Comparison of ENCODE assay signal across 21 cellular contexts in the genomic region with DNA sequence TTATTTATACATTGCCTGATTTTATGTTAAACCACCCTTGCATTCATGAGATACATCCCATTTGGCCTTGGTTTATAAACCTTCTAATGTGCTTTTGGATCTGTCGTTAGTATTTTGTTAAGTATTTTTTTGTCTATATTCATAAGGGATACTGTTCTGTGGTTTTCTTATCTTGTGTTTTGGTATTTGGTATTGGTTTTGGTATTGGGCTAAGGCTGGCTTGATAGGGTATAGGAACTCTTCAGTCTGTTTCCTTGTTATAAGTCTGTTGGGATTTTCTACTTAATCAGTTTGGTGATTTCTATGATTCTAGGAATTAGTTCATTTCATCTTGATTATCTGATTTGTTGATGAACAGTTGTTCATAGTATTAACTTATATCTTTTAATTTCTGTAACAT. TPM values are rescaled to one million over a fixed set of nuclear protein-coding genes. Genes with fewer than 3 reads are reported as not detected.
DNase-seq lines count a peak whose midpoint lies in the region; ATAC-seq, FAIRE-seq and TF ChIP-seq lines count a peak whose summit lies in the region.
"Had no signal": no experiment of that assay in that cellular context is flagged by ENCODE, and none has a peak within 500 bp of the region (broad histone marks: within the 10 kb centered on the region; RNA-seq: fewer than 3 reads in every experiment).

No MANE protein-coding gene starts in this region.

- H3K36me3 Mint-ChIP-seq in T-helper 17 cell (ENCODE audit: low read depth): peaks cover 12% of the 10 kb centered on the region

- TF ChIP-seq CTCF in colonic mucosa (IDR thresholded peaks at IDR 0.05) (no peak), tibial artery (IDR thresholded peaks at IDR 0.05) (no peak)

- intact Hi-C loops in colonic mucosa (cut with DNase I) (no loop called here), tibial artery (cut with DNase I; ENCODE audit: low total_unique reads) (no loop called here)

- H3K4me1 ChIP-seq in small intestine (ENCODE audit: control insufficient read depth in 2 of 2, insufficient read depth in 1 of 2, low read depth in 1 of 2, low read length in 1 of 2) (no peaks in the 10 kb centered on the region), colonic mucosa (no peaks in the 10 kb centered on the region), tibial artery (no peaks in the 10 kb centered on the region)
- H3K4me1 ChIP-seq: A549, BLaER1 had no signal

- H3K9me3 ChIP-seq in T-helper 17 cell (ENCODE audit: control insufficient read depth, low read length, poor library complexity, severe bottlenecking) (no peaks in the 10 kb centered on the region), small intestine (ENCODE audit: control insufficient read depth, low read depth) (no peaks in the 10 kb centered on the region), colonic mucosa (no peaks in the 10 kb centered on the region), tibial artery (no peaks in the 10 kb centered on the region)
- H3K9me3 ChIP-seq: A549, BLaER1 had no signal

- DNase-seq in GM18507 (ENCODE audit: extremely low spot score, insufficient read length, low read depth): no peak
- no peak for DNase-seq in T-helper 17 cell
- DNase-seq in small intestine: no peak
- no peak for DNase-seq in colonic mucosa
- no peak for DNase-seq in NK-92 treated with Interleukin-12 subunit alpha and Interleukin-12 subunit beta, amount 100 ng/mL, for 24 hours (lab: John Stamatoyannopoulos, UW)
- no peak for DNase-seq in tibial artery
- DNase-seq: CD8-positive, alpha-beta memory T cell; COR-L47; DMS 273 treated with DMSO at 0.1 percent for 48 hours; DMS53; DND-41; EL; HCEC 1CT had no signal

- H3K4me3 ChIP-seq in small intestine (ENCODE audit: low read depth in 1 of 2, low read length in 2 of 2) (no peak overlapping the region), colonic mucosa (no peak overlapping the region), tibial artery (no peak overlapping the region)
- H3K4me3 ChIP-seq: A549, BLaER1, GM23338 had no signal

- H3K27me3 ChIP-seq in small intestine (ENCODE audit: control insufficient read depth in 2 of 2, insufficient read depth in 2 of 2, low read length in 2 of 2) (no peaks in the 10 kb centered on the region), colonic mucosa (no peaks in the 10 kb centered on the region), tibial artery (no peaks in the 10 kb centered on the region)
- H3K27me3 ChIP-seq: BLaER1 had no signal

- peak; percentile 9 for FAIRE-seq in A204.1 (lab: Jason Lieb, UNC)
- peak; percentile 59 for FAIRE-seq in GM18507 (lab: Jason Lieb, UNC)
- FAIRE-seq in small intestine (lab: Jason Lieb, UNC): peak; percentile 59
- FAIRE-seq: A549, GM12891, H54 had no signal

- no peak overlapping the region for H3K4me3 Mint-ChIP-seq in T-helper 17 cell
- H3K4me3 Mint-ChIP-seq: CD14-positive monocyte; CD8-positive, alpha-beta memory T cell; GM23338 had no signal

- H3K27ac Mint-ChIP-seq in T-helper 17 cell: peak overlapping the region; percentile 1
- H3K27ac Mint-ChIP-seq: CD14-positive monocyte, GM23338 had no signal

- WGBS in small intestine, 3 donors: 86 to 100% (median 90%) methylated on average over 1 of the region's 1 CpG

- H3K4me1 Mint-ChIP-seq in T-helper 17 cell: peaks cover 16% of the 10 kb centered on the region
- H3K4me1 Mint-ChIP-seq: CD14-positive monocyte, GM23338 had no signal

- H3K27me3 Mint-ChIP-seq in T-helper 17 cell: no peaks in the 10 kb centered on the region

- ATAC-seq in T-helper 17 cell: no peak
- ATAC-seq: A549, GM23338 had no signal

- no peak overlapping the region for H3K9ac ChIP-seq in colonic mucosa (ENCODE audit: low read depth in 2 of 2, low read length in 2 of 2)
- H3K9ac ChIP-seq: BLaER1 had no signal

- H3K36me3 ChIP-seq in small intestine (ENCODE audit: control insufficient read depth in 2 of 2, insufficient read depth in 2 of 2, low read length in 2 of 2) (peaks cover 2 to 8% of the 10 kb centered on the region in 2 donors), colonic mucosa (no peaks in the 10 kb centered on the region), tibial artery (peaks cover 20 to 28% (median 23%) of the 10 kb centered on the region in 3 donors)

- H3K27ac ChIP-seq in small intestine (ENCODE audit: low read depth in 1 of 2, low read length in 1 of 2) (no peak overlapping the region), colonic mucosa (no peak overlapping the region), tibial artery (no peak overlapping the region)
- H3K27ac ChIP-seq: A549, BLaER1, HL-60 had no signal

RNA-seq across cellular contexts. Expression of a gene that starts 49.2 kb away (rescaled TPM):
- 10 to 100 TPM; 49.0 to 52.5 TPM for total RNA-seq in T-helper 17 cell
- 10 to 100 TPM in 2 of 3 donors, 1 to 10 TPM in 1; 8.6 to 11.3 (median 11.0) TPM for polyA plus RNA-seq in small intestine
- total RNA-seq in colonic mucosa: 10 to 100 TPM; 38.9 to 56.9 TPM

RNA-seq across cellular contexts. Expression of a gene that starts 49.4 kb away (rescaled TPM):
- total RNA-seq in T-helper 17 cell: 10 to 100 TPM; 17.9 to 18.1 TPM
- 1 to 10 TPM; 2.2 to 9.0 (median 2.5) TPM for polyA plus RNA-seq in small intestine
- total RNA-seq in colonic mucosa: 10 to 100 TPM; 30.1 to 37.9 TPM
